20 cellular contexts compared by ENCODE assay signal in genomic region chr1:46289134-46289494, GRCh38. TPM values are rescaled to one million over a fixed set of nuclear protein-coding genes. Genes with fewer than 3 reads are reported as not detected.
DNase-seq lines count a peak whose midpoint lies in the region; ATAC-seq, FAIRE-seq and TF ChIP-seq lines count a peak whose summit lies in the region.
"Had no signal": no experiment of that assay in that cellular context is flagged by ENCODE, and none has a peak within 500 bp of the region (broad histone marks: within the 10 kb centered on the region; RNA-seq: fewer than 3 reads in every experiment).

No MANE protein-coding gene starts in this region.

- BruUV-seq in GM12878 (replicated peaks; lab: Mats Ljungman, UMichigan), result no TSS peak

- no peak overlapping the region for H3K4me3 Mint-ChIP-seq in T-helper 2 cell treated with Interferon-gamma antibody and Interleukin-4, amounts not matched to agents 5 μg/mL and 100 μg/mL, for 36 hours
- H3K4me3 Mint-ChIP-seq: naive thymus-derived CD4-positive, alpha-beta T cell had no signal

- H3K27ac Mint-ChIP-seq in T-helper 2 cell treated with Interferon-gamma antibody and Interleukin-4, amounts not matched to agents 5 μg/mL and 100 μg/mL, for 36 hours, result peak overlapping the region; percentile 0

- no peak for TF ChIP-seq RAD21 in GM12878 (IDR thresholded peaks at IDR 0.05; ENCODE audit: insufficient read depth, low read depth, low read length)

- RAD21 ChIA-PET in GM12878 (lab: Charles Lee; ENCODE audit: unreplicated experiment), result no interaction called here

- H2AFZ ChIP-seq in GM12878 (ENCODE audit: control insufficient read depth, low read depth, low read length), result no peak overlapping the region
- H2AFZ ChIP-seq in mesenchymal stem cell (ENCODE audit: low read depth, low read length), result no peak overlapping the region

- no peak overlapping the region for H4K91ac ChIP-seq in mesenchymal stem cell (ENCODE audit: low read length)

- H3K79me2 ChIP-seq in GM12878 (ENCODE audit: control insufficient read depth, insufficient read depth, low read length), result no peaks in the 10 kb centered on the region

- POLR2A ChIA-PET in HEK293 (lab: Yijun Ruan, JAX) (no interaction called here), GM12878 (lab: Charles Lee) (interaction anchor here (1.1 kb wide), 1 partner anchor 42 kb away, joined by 3 read pairs; the partner anchor contains the start of gene RAD54L)

- H3K23ac ChIP-seq in mesenchymal stem cell (ENCODE audit: low read length in 2 of 2), result no peak overlapping the region

- H3K9ac ChIP-seq in GM12878 (ENCODE audit: control insufficient read depth, insufficient read depth, low read length) (no peak overlapping the region), mesenchymal stem cell (ENCODE audit: low read length) (peak overlapping the region; percentile 34)

- H3K4me1 ChIP-seq in HEK293 (ENCODE audit: control insufficient read depth, insufficient read depth, low read length), result no peaks in the 10 kb centered on the region
- H3K4me1 ChIP-seq in GM12878 (ENCODE audit: control insufficient read depth, insufficient read depth, low read length), result no peaks in the 10 kb centered on the region
- H3K4me1 ChIP-seq in mesenchymal stem cell (ENCODE audit: control insufficient read depth, insufficient read depth, low read depth, low read length), result peaks cover 15% of the 10 kb centered on the region
- H3K4me1 ChIP-seq: foreskin keratinocyte, pancreas, stomach had no signal

- no peak overlapping the region for H2BK15ac ChIP-seq in mesenchymal stem cell (ENCODE audit: low read depth, poor library complexity, severe bottlenecking)

- H3K4me2 ChIP-seq in GM12878 (ENCODE audit: control insufficient read depth, insufficient read depth) (no peak overlapping the region), mesenchymal stem cell (ENCODE audit: low read length, poor library complexity, severe bottlenecking) (no peak overlapping the region)

- peaks cover 18 to 80% of the 10 kb centered on the region in 2 experiments; a peak in 2 of 3 replicates for H3K36me3 ChIP-seq in HEK293 (ENCODE audit: control insufficient read depth in 2 of 2, insufficient read depth in 1 of 2, low read length in 2 of 2)
- H3K36me3 ChIP-seq in GM12878 (ENCODE audit: control insufficient read depth in 2 of 2, insufficient read depth in 2 of 2, low read length in 1 of 2), result peaks cover 10 to 13% of the 10 kb centered on the region in 2 experiments
- H3K36me3 ChIP-seq in mesenchymal stem cell (ENCODE audit: control insufficient read depth in 1 of 2, insufficient read depth in 2 of 2, low read depth in 1 of 2, low read length in 2 of 2), result peaks cover 35 to 70% of the 10 kb centered on the region in 2 experiments

- SMC1A ChIA-PET in GM12878 (lab: Charles Lee; ENCODE audit: uncharacterized antibody, unreplicated experiment), result no interaction called here

- H3K27me3 ChIP-seq in GM12878 (replicated peaks in 1 of 2; ENCODE audit: control insufficient read depth in 2 of 2, insufficient read depth in 2 of 2, low read length in 1 of 2), result no peaks in the 10 kb centered on the region
- H3K27me3 ChIP-seq in mesenchymal stem cell (ENCODE audit: control insufficient read depth in 1 of 2, insufficient read depth in 1 of 2, low read length in 2 of 2), result no peaks in the 10 kb centered on the region
- H3K27me3 ChIP-seq: BLaER1 treated with 17β-estradiol and CSF1 and Interleukin-3, amounts not matched to agents 10 nM and 100 nM; foreskin keratinocyte; MG63; pancreas; stomach had no signal

- H3K4me3 ChIP-seq in HEK293 (ENCODE audit: low read depth, low read length) (no peak overlapping the region), GM12878 (no peak overlapping the region), mesenchymal stem cell (ENCODE audit: insufficient read depth in 1 of 2, low read depth in 1 of 2, low read length in 2 of 2) (no peak overlapping the region)
- H3K4me3 ChIP-seq: BLaER1 treated with 17β-estradiol and CSF1 and Interleukin-3, amounts not matched to agents 10 nM and 100 nM; MG63; pancreas; stomach had no signal

- H2BK5ac ChIP-seq in mesenchymal stem cell (ENCODE audit: low read depth, low read length, poor library complexity, severe bottlenecking), result no peak overlapping the region

- H3K27ac ChIP-seq in HEK293 (ENCODE audit: extremely low read depth, low read depth, low read length) (no peak overlapping the region), GM12878 (ENCODE audit: control insufficient read depth, insufficient read depth) (no peak overlapping the region), mesenchymal stem cell (ENCODE audit: low read length, poor library complexity, severe bottlenecking) (peak overlapping the region; percentile 75)
- H3K27ac ChIP-seq: foreskin keratinocyte, pancreas, stomach had no signal

- ATAC-seq in GM12878 (no peak), GM19452 (IDR thresholded peaks at IDR 0.05; ENCODE audit: unreplicated experiment) (no peak), HG03565 (IDR thresholded peaks at IDR 0.05; ENCODE audit: unreplicated experiment) (no peak)
- ATAC-seq: naive thymus-derived CD4-positive, alpha-beta T cell; pancreas had no signal

- 99% methylated on average over 5 of the region's 5 CpGs for WGBS in GM12878 (ENCODE audit: insufficient coverage, insufficient replicate concordance, low lambda C conversion rate, missing lambda C conversion rate)
- 97% methylated on average over 5 of the region's 5 CpGs for WGBS in mesenchymal stem cell

- no peaks in the 10 kb centered on the region for H3K27me3 Mint-ChIP-seq in T-helper 2 cell treated with Interferon-gamma antibody and Interleukin-4, amounts not matched to agents 5 μg/mL and 100 μg/mL, for 36 hours (ENCODE audit: low read depth)
- H3K27me3 Mint-ChIP-seq: naive thymus-derived CD4-positive, alpha-beta T cell had no signal

- no peak for TF ChIP-seq CTCF in HEK293 (tag by site-specific recombination; IDR thresholded peaks at IDR 0.05)
- TF ChIP-seq CTCF in GM12878 (IDR thresholded peaks at IDR 0.05 in 2 of 3, conservative IDR thresholded peaks at IDR 0.05 in 1 of 3; ENCODE audit: control insufficient read depth in 2 of 3, extremely low read depth in 1 of 3, insufficient read depth in 1 of 3, low read depth in 3 of 3, low read length in 3 of 3), result no peak

- H2BK120ac ChIP-seq in mesenchymal stem cell (ENCODE audit: low read depth, low read length), result no peak overlapping the region

- no peaks in the 10 kb centered on the region for H4K20me1 ChIP-seq in GM12878 (ENCODE audit: control insufficient read depth, insufficient read depth)

- peaks cover 18% of the 10 kb centered on the region for H3K4me1 Mint-ChIP-seq in T-helper 2 cell treated with Interferon-gamma antibody and Interleukin-4, amounts not matched to agents 5 μg/mL and 100 μg/mL, for 36 hours (ENCODE audit: low read depth)

- intact Hi-C loops in GM12878 (cut with micrococcal nuclease; ENCODE audit: unreplicated experiment), result no loop called here

- in situ Hi-C loops in GM12878 (cut with MboI), result no loop called here

- H3K36me3 Mint-ChIP-seq in T-helper 2 cell treated with Interferon-gamma antibody and Interleukin-4, amounts not matched to agents 5 μg/mL and 100 μg/mL, for 36 hours (ENCODE audit: low read depth), result peaks cover 29% of the 10 kb centered on the region

- no peak overlapping the region for H2AK5ac ChIP-seq in mesenchymal stem cell (ENCODE audit: low read length, severe bottlenecking)

- no peak overlapping the region for H3K14ac ChIP-seq in mesenchymal stem cell (ENCODE audit: low read length in 2 of 2)

- CTCF ChIA-PET in HEK293 (lab: Yijun Ruan, JAX) (no interaction called here), GM12878 (lab: Yijun Ruan, JAX) (no interaction called here)

- no peak for FAIRE-seq in GM12878 (lab: Jason Lieb, UNC)
- FAIRE-seq: H54, pancreas had no signal

- H3K79me1 ChIP-seq in mesenchymal stem cell (replicated peaks; ENCODE audit: low read length, poor library complexity, severe bottlenecking), result peaks cover 21% of the 10 kb centered on the region

- TF ChIP-seq POLR2A in GM12878 (IDR thresholded peaks at IDR 0.05; ENCODE audit: low read depth, low read length), result no peak

- DNase-seq in T-helper 2 cell treated with Interferon-gamma antibody and Interleukin-4, amounts not matched to agents 5 μg/mL and 100 μg/mL, for 36 hours (ENCODE audit: low spot score), result no peak
- DNase-seq in T-helper 2 cell (no peak), GM12878 (ENCODE audit: low read depth, low spot score) (no peak), mesenchymal stem cell (no peak), AG08396 (ENCODE audit: low spot score) (no peak)
- DNase-seq: activated naive CD4-positive, alpha-beta T cell; cortex of kidney; hippocampal formation; islet precursor cell; MG63; naive thymus-derived CD4-positive, alpha-beta T cell; NCI-H748 treated with DMSO at 0.1 percent for 48 hours; pancreas; stomach had no signal

- no peak overlapping the region for H3K18ac ChIP-seq in mesenchymal stem cell (ENCODE audit: low read depth in 1 of 2, low read length in 2 of 2)

- no peak overlapping the region for H4K8ac ChIP-seq in mesenchymal stem cell (ENCODE audit: low read length)

- no peaks in the 10 kb centered on the region for H3K9me3 Mint-ChIP-seq in T-helper 2 cell treated with Interferon-gamma antibody and Interleukin-4, amounts not matched to agents 5 μg/mL and 100 μg/mL, for 36 hours
- H3K9me3 Mint-ChIP-seq: naive thymus-derived CD4-positive, alpha-beta T cell had no signal

- no peak for TF ChIP-seq EP300 in GM12878 (IDR thresholded peaks at IDR 0.05; ENCODE audit: borderline replicate concordance in 1 of 2, control insufficient read depth in 1 of 2, low read depth in 2 of 2, low read length in 2 of 2)

- H3K4ac ChIP-seq in mesenchymal stem cell (ENCODE audit: low read depth in 1 of 2, low read length in 2 of 2), result no peak overlapping the region

- no peak overlapping the region for H2BK12ac ChIP-seq in mesenchymal stem cell (ENCODE audit: low read length in 2 of 2)

- H3K9me3 ChIP-seq in HEK293 (ENCODE audit: control insufficient read depth, insufficient read depth, low read depth, low read length) (no peaks in the 10 kb centered on the region), GM12878 (replicated peaks; ENCODE audit: control insufficient read depth, insufficient read depth, low read length) (no peaks in the 10 kb centered on the region), mesenchymal stem cell (ENCODE audit: control insufficient read depth, low read length) (no peaks in the 10 kb centered on the region)
- H3K9me3 ChIP-seq: BLaER1 treated with 17β-estradiol and CSF1 and Interleukin-3, amounts not matched to agents 10 nM and 100 nM; MG63; pancreas; stomach had no signal

RNA-seq across cellular contexts. Expression of gene LRRC41, which starts 14.3 kb away (rescaled TPM):
- total RNA-seq in GM12878 (2013; cell fraction: nucleolus; rRNA removed), result 65.4 and 65.5 TPM in 2 replicates
- total RNA-seq in GM12878 (2014; rRNA removed), result 62.7 and 65.7 TPM in 2 replicates
- total RNA-seq in GM12878 (2014; rRNA removed; fragmentation: Illumina TruSeq; extraction: Trizol), result 35.1 and 36.3 TPM in 2 replicates
- 56.7 and 57.7 TPM in 2 replicates for total RNA-seq in GM12878 (2021)
- polyA plus RNA-seq in GM12878 (2011; ENCODE audit: low read depth), result 25.2 TPM
- 25.3 and 43.3 TPM in 2 replicates for polyA plus RNA-seq in GM12878 (2011; rRNA removed)
- 50.6 and 56.7 TPM in 2 replicates for polyA plus RNA-seq in GM12878 (2011; cell fraction: cytosol; rRNA removed)
- polyA plus RNA-seq in GM12878 (2011; cell fraction: nucleus; rRNA removed), result 62.8 and 70.9 TPM in 2 replicates
- 42.1 and 42.9 TPM in 2 replicates for polyA plus RNA-seq in GM12878 (2012)
- 18.5 and 40.1 TPM in 2 replicates for polyA plus RNA-seq in GM12878 (2014; fragmentation: Illumina TruSeq; extraction: Trizol)
- 10 to 100 TPM; 12.0 to 12.6 TPM for polyA plus RNA-seq in GM12878 (2014; fragmentation: Nextera tagmentation; extraction: Ambion mirVana)
- 53.8 and 55.6 TPM in 2 replicates for polyA plus RNA-seq in GM12878 (2014; rRNA removed)
- 10 to 100 TPM; 67.3 to 79.9 TPM for polyA plus RNA-seq in GM12878 (2016; fragmentation: Nextera tagmentation; extraction: Ambion mirVana)
- 40.8 and 80.5 TPM in 2 replicates for polyA minus RNA-seq in GM12878 (2011; rRNA and poly(A)+ RNA removed)
- polyA minus RNA-seq in GM12878 (2011; cell fraction: cytosol; rRNA and poly(A)+ RNA removed), result 29.5 TPM in 2 replicates
- 21.6 and 34.4 TPM in 2 replicates for polyA minus RNA-seq in GM12878 (2011; cell fraction: nucleus; rRNA and poly(A)+ RNA removed)
- polyA plus RNA-seq in mesenchymal stem cell (2013, experiment 1 of 2), result 55.2 TPM
- 53.6 TPM for polyA plus RNA-seq in mesenchymal stem cell (2013, experiment 2 of 2)

RNA-seq across cellular contexts. Expression of gene UQCRH, which starts 14.4 kb away (rescaled TPM):
- total RNA-seq in GM12878 (2013; cell fraction: nucleolus; rRNA removed), result 169 and 182 TPM in 2 replicates
- total RNA-seq in GM12878 (2014; rRNA removed), result 522 and 625 TPM in 2 replicates
- total RNA-seq in GM12878 (2014; rRNA removed; fragmentation: Illumina TruSeq; extraction: Trizol), result 582 and 603 TPM in 2 replicates
- 363 and 392 TPM in 2 replicates for total RNA-seq in GM12878 (2021)
- polyA plus RNA-seq in GM12878 (2011; ENCODE audit: low read depth), result 2,257 TPM
- 1,782 and 2,485 TPM in 2 replicates for polyA plus RNA-seq in GM12878 (2011; rRNA removed)
- polyA plus RNA-seq in GM12878 (2011; cell fraction: cytosol; rRNA removed), result 682 and 1,244 TPM in 2 replicates
- polyA plus RNA-seq in GM12878 (2011; cell fraction: nucleus; rRNA removed), result 369 and 418 TPM in 2 replicates
- polyA plus RNA-seq in GM12878 (2012), result 583 and 710 TPM in 2 replicates
- 612 and 665 TPM in 2 replicates for polyA plus RNA-seq in GM12878 (2014; fragmentation: Illumina TruSeq; extraction: Trizol)
- 1,000 to 10,000 TPM; 1,451 to 1,539 TPM for polyA plus RNA-seq in GM12878 (2014; fragmentation: Nextera tagmentation; extraction: Ambion mirVana)
- polyA plus RNA-seq in GM12878 (2014; rRNA removed), result 516 and 647 TPM in 2 replicates
- polyA plus RNA-seq in GM12878 (2016; fragmentation: Nextera tagmentation; extraction: Ambion mirVana), result 100 to 1,000 TPM; 574 to 652 TPM
- 164 and 195 TPM in 2 replicates for polyA minus RNA-seq in GM12878 (2011; rRNA and poly(A)+ RNA removed)
- 98.8 and 102 TPM in 2 replicates for polyA minus RNA-seq in GM12878 (2011; cell fraction: cytosol; rRNA and poly(A)+ RNA removed)
- 46.1 and 63.4 TPM in 2 replicates for polyA minus RNA-seq in GM12878 (2011; cell fraction: nucleus; rRNA and poly(A)+ RNA removed)
- 399 TPM for polyA plus RNA-seq in mesenchymal stem cell (2013, experiment 1 of 2)
- polyA plus RNA-seq in mesenchymal stem cell (2013, experiment 2 of 2), result 420 TPM

RNA-seq across cellular contexts. Expression of gene RAD54L, which starts 41.6 kb away (rescaled TPM):
- 15.3 and 17.4 TPM in 2 replicates for total RNA-seq in GM12878 (2013; cell fraction: nucleolus; rRNA removed)
- total RNA-seq in GM12878 (2014; rRNA removed), result 15.8 TPM in 2 replicates
- total RNA-seq in GM12878 (2014; rRNA removed; fragmentation: Illumina TruSeq; extraction: Trizol), result 12.4 and 12.9 TPM in 2 replicates
- total RNA-seq in GM12878 (2021), result 34.0 and 34.7 TPM in 2 replicates
- 7.4 TPM for polyA plus RNA-seq in GM12878 (2011; ENCODE audit: low read depth)
- polyA plus RNA-seq in GM12878 (2011; rRNA removed), result 8.9 and 17.6 TPM in 2 replicates
- 24.1 and 27.9 TPM in 2 replicates for polyA plus RNA-seq in GM12878 (2011; cell fraction: cytosol; rRNA removed)
- polyA plus RNA-seq in GM12878 (2011; cell fraction: nucleus; rRNA removed), result 86.4 and 103 TPM in 2 replicates
- 10.6 and 18.3 TPM in 2 replicates for polyA plus RNA-seq in GM12878 (2012)
- 26.5 and 35.5 TPM in 2 replicates for polyA plus RNA-seq in GM12878 (2014; fragmentation: Illumina TruSeq; extraction: Trizol)
- 10 to 100 TPM; 15.8 to 26.1 TPM for polyA plus RNA-seq in GM12878 (2014; fragmentation: Nextera tagmentation; extraction: Ambion mirVana)
- 21.1 and 24.5 TPM in 2 replicates for polyA plus RNA-seq in GM12878 (2014; rRNA removed)
- 10 to 100 TPM; 51.5 to 54.2 TPM for polyA plus RNA-seq in GM12878 (2016; fragmentation: Nextera tagmentation; extraction: Ambion mirVana)
- polyA minus RNA-seq in GM12878 (2011; rRNA and poly(A)+ RNA removed), result 20.2 and 21.9 TPM in 2 replicates
- polyA minus RNA-seq in GM12878 (2011; cell fraction: cytosol; rRNA and poly(A)+ RNA removed), result 11.0 and 11.6 TPM in 2 replicates
- polyA minus RNA-seq in GM12878 (2011; cell fraction: nucleus; rRNA and poly(A)+ RNA removed), result 9.6 and 19.3 TPM in 2 replicates
- polyA plus RNA-seq in mesenchymal stem cell (2013, experiment 1 of 2), result 1.2 TPM
- 1.1 TPM for polyA plus RNA-seq in mesenchymal stem cell (2013, experiment 2 of 2)

RNA-seq across cellular contexts. Expression of gene NSUN4, which starts 51.5 kb away (rescaled TPM):
- total RNA-seq in GM12878 (2013; cell fraction: nucleolus; rRNA removed), result 114 and 121 TPM in 2 replicates
- 27.7 and 31.0 TPM in 2 replicates for total RNA-seq in GM12878 (2014; rRNA removed)
- total RNA-seq in GM12878 (2014; rRNA removed; fragmentation: Illumina TruSeq; extraction: Trizol), result 24.9 and 25.3 TPM in 2 replicates
- 31.4 and 31.8 TPM in 2 replicates for total RNA-seq in GM12878 (2021)
- 22.0 TPM for polyA plus RNA-seq in GM12878 (2011; ENCODE audit: low read depth)
- 62.7 and 80.2 TPM in 2 replicates for polyA plus RNA-seq in GM12878 (2011; rRNA removed)
- 88.7 and 90.7 TPM in 2 replicates for polyA plus RNA-seq in GM12878 (2011; cell fraction: cytosol; rRNA removed)
- 59.9 and 67.7 TPM in 2 replicates for polyA plus RNA-seq in GM12878 (2011; cell fraction: nucleus; rRNA removed)
- 20.9 and 28.7 TPM in 2 replicates for polyA plus RNA-seq in GM12878 (2012)
- 24.4 and 31.1 TPM in 2 replicates for polyA plus RNA-seq in GM12878 (2014; fragmentation: Illumina TruSeq; extraction: Trizol)
- 10 to 100 TPM; 22.1 to 26.6 TPM for polyA plus RNA-seq in GM12878 (2014; fragmentation: Nextera tagmentation; extraction: Ambion mirVana)
- polyA plus RNA-seq in GM12878 (2014; rRNA removed), result 30.1 and 36.0 TPM in 2 replicates
- 10 to 100 TPM; 25.4 to 29.2 TPM for polyA plus RNA-seq in GM12878 (2016; fragmentation: Nextera tagmentation; extraction: Ambion mirVana)
- polyA minus RNA-seq in GM12878 (2011; rRNA and poly(A)+ RNA removed), result 170 and 217 TPM in 2 replicates
- polyA minus RNA-seq in GM12878 (2011; cell fraction: cytosol; rRNA and poly(A)+ RNA removed), result 23.7 and 23.9 TPM in 2 replicates
- polyA minus RNA-seq in GM12878 (2011; cell fraction: nucleus; rRNA and poly(A)+ RNA removed), result 38.7 and 43.4 TPM in 2 replicates
- polyA plus RNA-seq in mesenchymal stem cell (2013, experiment 1 of 2), result 12.0 TPM
- 13.8 TPM for polyA plus RNA-seq in mesenchymal stem cell (2013, experiment 2 of 2)
